Comparison of ENCODE assay signal across 11 cellular contexts in genomic region chr12:4829161-4829792, GRCh38.
DNase-seq lines count a peak whose midpoint lies in the region; ATAC-seq and TF ChIP-seq lines count a peak whose summit lies in the region.
"Had no signal": no experiment of that assay in that cellular context is flagged by ENCODE, and none has a peak within 500 bp of the region (broad histone marks: within the 10 kb centered on the region; RNA-seq: fewer than 3 reads in every experiment).

No MANE protein-coding gene starts in this region.

- peaks cover 0 to 2% (median 0%) of the 10 kb centered on the region in 9 donors for H3K9me3 Mint-ChIP-seq in naive thymus-derived CD8-positive, alpha-beta T cell

- ATAC-seq in GM21825 (IDR thresholded peaks at IDR 0.05; ENCODE audit: unreplicated experiment) (peak; percentile 73), psoas muscle (no peak)
- ATAC-seq in naive thymus-derived CD8-positive, alpha-beta T cell: peak; percentile 89 to 91
- ATAC-seq: HCT116 had no signal

- peaks cover 0 to 4% (median 0%) of the 10 kb centered on the region in 3 donors for H3K36me3 Mint-ChIP-seq in naive thymus-derived CD8-positive, alpha-beta T cell

- no peak overlapping the region for H3K27ac ChIP-seq in psoas muscle
- H3K27ac ChIP-seq: SJSA1 had no signal

- intact Hi-C loops in psoas muscle (cut with DNase I): no loop called here

- H3K27me3 ChIP-seq in psoas muscle (ENCODE audit: insufficient read depth in 3 of 3, low read length in 2 of 3): peaks cover 0 to 28% (median 8%) of the 10 kb centered on the region in 3 donors

- POLR2A ChIA-PET in naive thymus-derived CD8-positive, alpha-beta T cell (lab: Charles Lee): no interaction called here

- H3K4me3 Mint-ChIP-seq in naive thymus-derived CD8-positive, alpha-beta T cell: peak overlapping the region; percentile 36 to 81 (median 73)

- peak; percentile 10 to 12 for DNase-seq in NOMO-1 (lab: John Stamatoyannopoulos, UW; ENCODE audit: unreplicated experiment in 2 of 2)
- no peak for DNase-seq in NOMO-1 treated with dmso at 0.1 percent for 144 hours (lab: John Stamatoyannopoulos, UW; ENCODE audit: unreplicated experiment)
- peak; percentile 96 for DNase-seq in Jurkat, Clone E6-1 (ENCODE audit: low read depth, low spot score)
- peak in 3 of 10 donors; percentile 29 to 59 (median 45) for DNase-seq in naive thymus-derived CD8-positive, alpha-beta T cell
- DNase-seq in erythroblast (lab: John Stamatoyannopoulos, UW): no peak
- no peak for DNase-seq in psoas muscle
- no peak for DNase-seq in pons (ENCODE audit: low spot score)
- DNase-seq: 8988T had no signal

- no peaks in the 10 kb centered on the region for H3K27me3 Mint-ChIP-seq in naive thymus-derived CD8-positive, alpha-beta T cell

- H3K27ac Mint-ChIP-seq in naive thymus-derived CD8-positive, alpha-beta T cell: peak overlapping the region in 9 of 10 donors; percentile 21 to 82 (median 63)

- TF ChIP-seq POLR2A in erythroblast (IDR thresholded peaks at IDR 0.05; ENCODE audit: low read length): no peak

- no peak for TF ChIP-seq CTCF in psoas muscle (IDR thresholded peaks at IDR 0.05)

- no peaks in the 10 kb centered on the region for H3K4me1 ChIP-seq in psoas muscle
- H3K4me1 ChIP-seq: SJSA1 had no signal

- 38 to 52% (median 39%) methylated on average over 7 of the region's 7 CpGs for WGBS in psoas muscle, 3 donors

- peaks cover 27 to 76% (median 65%) of the 10 kb centered on the region in 4 donors for H3K4me1 Mint-ChIP-seq in naive thymus-derived CD8-positive, alpha-beta T cell

- H3K36me3 ChIP-seq in psoas muscle (ENCODE audit: insufficient read depth in 1 of 2, low read depth in 1 of 2): no peaks in the 10 kb centered on the region
- H3K36me3 ChIP-seq: SJSA1 had no signal

- peak overlapping the region; percentile 81 for H3K4me3 ChIP-seq in Jurkat, Clone E6-1 (ENCODE audit: low read length)
- H3K4me3 ChIP-seq in psoas muscle: no peak overlapping the region
- H3K4me3 ChIP-seq: SJSA1 had no signal

- no peaks in the 10 kb centered on the region for H3K9me3 ChIP-seq in psoas muscle

Comparison
In these comparisons a context has a peak if more than half of its experiments do, and no peak if none do; other contexts are left out.
1. DNase-seq: peak in NOMO-1 (2 of 2) and Jurkat, Clone E6-1 (single experiment); none in NOMO-1 treated with dmso at 0.1 percent for 144 hours (single experiment), erythroblast (0 of 2), psoas muscle (0 of 2) and pons (single experiment).
2. ATAC-seq: peak in GM21825 (single experiment) and naive thymus-derived CD8-positive, alpha-beta T cell (2 of 2); none in psoas muscle (0 of 4).